Comparison of ENCODE assay signal across 8 cellular contexts in genomic region chr1:149842458-149843064, GRCh38. TPM values are rescaled to one million over a fixed set of nuclear protein-coding genes. Genes with fewer than 3 reads are reported as not detected.
DNase-seq lines count a peak whose midpoint lies in the region; ATAC-seq, FAIRE-seq and TF ChIP-seq lines count a peak whose summit lies in the region.
"Not testable (repeated sequence)": the region's sequence is repeated elsewhere in the genome, so short reads cannot be mapped to it uniquely, and the experiment has no call there.

No MANE protein-coding gene starts in this region.

- not testable (repeated sequence) for H3K27ac ChIP-seq in CD4-positive, CD25-positive, alpha-beta regulatory T cell (ENCODE audit: insufficient read depth, low read length, poor library complexity, severe bottlenecking); foreskin keratinocyte

- peak; percentile 95 for FAIRE-seq in TTC549 (lab: Jason Lieb, UNC)

- H3K4me3 Mint-ChIP-seq in CD4-positive, CD25-positive, alpha-beta regulatory T cell = not testable (repeated sequence)

- H3K36me3 ChIP-seq in CD4-positive, CD25-positive, alpha-beta regulatory T cell (ENCODE audit: control insufficient read depth, insufficient read depth, low read length) = not testable (repeated sequence)

- ATAC-seq in CD4-positive, CD25-positive, alpha-beta regulatory T cell (ENCODE audit: low read depth in 2 of 2) = peak; percentile 78
- peak; percentile 58 for ATAC-seq in GM18873 (IDR thresholded peaks at IDR 0.05; ENCODE audit: low FRiP score, unreplicated experiment)
- peak; percentile 45 for ATAC-seq in GM21447 (IDR thresholded peaks at IDR 0.05; ENCODE audit: unreplicated experiment)
- peak; percentile 64 for ATAC-seq in HG02870 (IDR thresholded peaks at IDR 0.05; ENCODE audit: unreplicated experiment)
- peak; percentile 58 for ATAC-seq in HG03354 (IDR thresholded peaks at IDR 0.05; ENCODE audit: poor library complexity, severe bottlenecking, unreplicated experiment)
- ATAC-seq in foreskin keratinocyte = peak; percentile 54
- ATAC-seq in omental fat pad (ENCODE audit: low FRiP score) = peak; percentile 78

- H3K27ac Mint-ChIP-seq in CD4-positive, CD25-positive, alpha-beta regulatory T cell = not testable (repeated sequence)

- TF ChIP-seq CTCF in foreskin keratinocyte (conservative IDR thresholded peaks at IDR 0.05); omental fat pad (IDR thresholded peaks at IDR 0.05): not testable (repeated sequence)

- H3K4me1 Mint-ChIP-seq in CD4-positive, CD25-positive, alpha-beta regulatory T cell = peaks cover 31 to 33% (median 32%) of the 10 kb centered on the region in 4 donors

- not testable (repeated sequence) for H3K27me3 ChIP-seq in CD4-positive, CD25-positive, alpha-beta regulatory T cell (ENCODE audit: control insufficient read depth, insufficient read depth, low read length); foreskin keratinocyte

- peaks cover 41% of the 10 kb centered on the region for H3K4me1 ChIP-seq in CD4-positive, CD25-positive, alpha-beta regulatory T cell (ENCODE audit: control insufficient read depth, insufficient read depth, low read length, poor library complexity, severe bottlenecking)
- peaks cover 23% of the 10 kb centered on the region for H3K4me1 ChIP-seq in foreskin keratinocyte

- H3K4me3 ChIP-seq in CD4-positive, CD25-positive, alpha-beta regulatory T cell (ENCODE audit: low read depth, low read length) = not testable (repeated sequence)

- DNase-seq in CD4-positive, CD25-positive, alpha-beta regulatory T cell; foreskin keratinocyte; omental fat pad (ENCODE audit: low spot score): not testable (repeated sequence)

- not testable (repeated sequence) for H3K36me3 Mint-ChIP-seq in CD4-positive, CD25-positive, alpha-beta regulatory T cell

- H3K9me3 Mint-ChIP-seq in CD4-positive, CD25-positive, alpha-beta regulatory T cell = not testable (repeated sequence)

- H3K27me3 Mint-ChIP-seq in CD4-positive, CD25-positive, alpha-beta regulatory T cell = not testable (repeated sequence)

- H3K9me3 ChIP-seq in CD4-positive, CD25-positive, alpha-beta regulatory T cell (ENCODE audit: control insufficient read depth in 2 of 2, low read length in 2 of 2) = not testable (repeated sequence)

RNA-seq across cellular contexts. Expression of gene BOLA1, which starts 56.8 kb away (rescaled TPM):
- 6.2 TPM for total RNA-seq in CD4-positive, CD25-positive, alpha-beta regulatory T cell
- polyA plus RNA-seq in CD4-positive, CD25-positive, alpha-beta regulatory T cell = 10 to 100 TPM; 37.9 to 47.8 (median 39.5) TPM
- total RNA-seq in foreskin keratinocyte (16.6 and 18.2 TPM in 2 replicates), omental fat pad (10 to 100 TPM; 11.5 to 28.8 (median 25.5) TPM)
- polyA plus RNA-seq in foreskin keratinocyte = 23.5 and 25.8 TPM in 2 replicates
